Comparison of ENCODE assay signal across 8 cellular contexts in the genomic region with DNA sequence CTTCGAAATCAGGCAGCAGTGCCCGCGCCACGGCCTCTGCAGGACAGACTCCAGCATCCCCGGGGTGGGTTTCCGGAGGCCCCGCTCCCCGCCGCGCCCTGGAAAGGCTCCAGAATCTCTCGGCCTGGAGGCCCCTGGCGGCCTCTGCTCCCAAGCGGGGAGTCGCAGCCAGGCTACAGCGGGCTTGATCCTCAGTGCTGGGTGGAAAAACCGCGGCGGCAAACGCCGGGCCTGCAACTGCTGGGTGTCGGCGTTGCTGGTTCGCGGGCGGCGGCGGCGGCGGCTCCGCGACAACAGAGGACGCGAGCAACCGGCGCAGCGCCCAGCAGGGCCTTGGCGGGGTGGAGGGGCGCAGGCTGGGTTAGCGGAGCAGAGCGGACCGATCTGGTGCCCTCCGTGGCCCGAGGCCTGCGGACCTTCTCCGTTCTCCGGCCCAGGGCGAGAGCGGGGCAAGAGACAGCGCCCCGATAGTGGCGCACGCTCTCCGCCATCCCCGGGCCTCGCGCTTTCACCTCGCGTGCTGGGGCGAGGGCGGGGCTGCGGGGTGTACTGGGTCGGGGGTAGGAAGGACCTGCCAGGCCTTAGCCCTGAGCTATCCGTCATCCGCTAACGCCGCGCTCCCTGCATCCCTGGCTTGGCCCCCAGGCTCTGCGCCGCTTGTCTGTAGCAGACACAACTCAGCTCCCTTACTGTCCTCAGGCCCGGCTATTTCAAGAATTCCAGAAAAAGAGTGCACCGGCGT. TPM values are rescaled to one million over a fixed set of nuclear protein-coding genes. Genes with fewer than 3 reads are reported as not detected.
DNase-seq lines count a peak whose midpoint lies in the region; TF ChIP-seq lines count a peak whose summit lies in the region.

No MANE protein-coding gene starts in this region.

- peak; percentile 71 for DNase-seq in GM03348 (ENCODE audit: low spot score)
- DNase-seq in GOT3 (lab: John Stamatoyannopoulos, UW) = peak; percentile 48
- peak; percentile 69 for DNase-seq in NCI-H1105 (lab: John Stamatoyannopoulos, UW)
- peak; percentile 45 for DNase-seq in mammary epithelial cell
- DNase-seq in immature natural killer cell = peak; percentile 66 to 71 (median 71)
- peak; percentile 50 to 61 for DNase-seq in stimulated activated CD4-positive, alpha-beta T cell treated with anti-CD3 and anti-CD28 coated beads, Interleukin-12 subunit alpha, Interleukin-12 subunit beta, amount 100 ng/mL, for 24 hours (ENCODE audit: low read depth in 2 of 2)
- DNase-seq in amniotic stem cell (lab: John Stamatoyannopoulos, UW) = no peak

- no peaks in the 10 kb centered on the region for H3K27me3 ChIP-seq in mammary epithelial cell (ENCODE audit: insufficient read depth, low read length)

- in situ Hi-C loops in mammary epithelial cell (cut with MboI; ENCODE audit: low sequenced_read_pairs in 2 of 2) = no loop called here

- H2AFZ ChIP-seq in mammary epithelial cell (ENCODE audit: low read depth, low read length) = peak overlapping the region; percentile 100

- peak overlapping the region; percentile 85 to 98 (median 87) for H3K4me3 Mint-ChIP-seq in immature natural killer cell

- CTCF ChIA-PET in mammary epithelial cell (lab: Charles Lee; ENCODE audit: low non-redundant PET) = interaction anchor here (0.8 kb wide), 1 partner anchor 1193 kb away, joined by 4 read pairs; no protein-coding TSS in a partner anchor

- no peaks in the 10 kb centered on the region for H3K36me3 Mint-ChIP-seq in immature natural killer cell

- dilution Hi-C loops in mammary epithelial cell (cut with HindIII; ENCODE audit: low sequenced_read_pairs) = no loop called here

- H3K4me3 ChIP-seq in WI38 (ENCODE audit: low read depth, low read length) (peak overlapping the region; percentile 49), mammary epithelial cell (replicated peaks in 1 of 3; ENCODE audit: insufficient read depth in 1 of 3, low read depth in 2 of 3, low read length in 3 of 3) (peak overlapping the region; percentile 31 to 57 (median 45))

- no peaks in the 10 kb centered on the region for H3K9me3 Mint-ChIP-seq in immature natural killer cell

- H3K27ac Mint-ChIP-seq in immature natural killer cell = peak overlapping the region; percentile 88 to 99 (median 98)

- TF ChIP-seq CTCF in WI38 (IDR thresholded peaks at IDR 0.05; ENCODE audit: low read depth, low read length) (no peak), mammary epithelial cell (conservative IDR thresholded peaks at IDR 0.05 in 1 of 2, IDR thresholded peaks at IDR 0.05 in 1 of 2; ENCODE audit: extremely low read depth in 1 of 2, insufficient read depth in 1 of 2, low read depth in 1 of 2, low read length in 2 of 2) (no peak)

- peak overlapping the region; percentile 95 for H3K4me2 ChIP-seq in mammary epithelial cell (ENCODE audit: insufficient read depth, low read depth, low read length)

- H3K36me3 ChIP-seq in mammary epithelial cell (ENCODE audit: insufficient read depth, low read length) = no peaks in the 10 kb centered on the region

- no peaks in the 10 kb centered on the region for H3K9me3 ChIP-seq in mammary epithelial cell (replicated peaks; ENCODE audit: insufficient read depth, low read length)

- peaks cover 21% of the 10 kb centered on the region for H3K4me1 ChIP-seq in mammary epithelial cell (ENCODE audit: insufficient read depth, low read length)

- 14% methylated on average over 8 of the region's 72 CpGs for WGBS in mammary epithelial cell (ENCODE audit: low coverage, missing lambda C conversion rate)

- peak overlapping the region; percentile 59 for H3K9ac ChIP-seq in mammary epithelial cell (ENCODE audit: insufficient read depth, low read length)

- intact Hi-C loops in mammary epithelial cell (cut with micrococcal nuclease) = loop anchor here (10.0 kb wide), 1 partner anchor 323 kb away; a partner anchor contains a TSS

- no TSS peak for BruUV-seq in mammary epithelial cell (replicated peaks; lab: Mats Ljungman, UMichigan)

- H3K27ac ChIP-seq in mammary epithelial cell (ENCODE audit: insufficient read depth, low read depth, low read length) = peak overlapping the region; percentile 37

- H3K79me2 ChIP-seq in mammary epithelial cell (ENCODE audit: insufficient read depth, low read length) = peaks cover 23% of the 10 kb centered on the region

- H3K4me1 Mint-ChIP-seq in immature natural killer cell = peaks cover 46 to 48% of the 10 kb centered on the region in 2 donors

- H3K27me3 Mint-ChIP-seq in immature natural killer cell (ENCODE audit: low read depth in 3 of 3) = peaks cover 16 to 22% (median 17%) of the 10 kb centered on the region in 3 donors

- H4K20me1 ChIP-seq in mammary epithelial cell (ENCODE audit: insufficient read depth, low read length) = no peaks in the 10 kb centered on the region

RNA-seq across cellular contexts. Expression of a gene that starts 3.4 kb away (rescaled TPM):
- 10 to 100 TPM; 27.1 to 27.5 TPM for total RNA-seq in mammary epithelial cell
- 6.1 TPM for polyA plus RNA-seq in mammary epithelial cell
- 14.6 TPM for polyA minus RNA-seq in mammary epithelial cell
- polyA plus RNA-seq in immature natural killer cell = 10 to 100 TPM in 2 of 3 donors, 1 to 10 TPM in 1; 10.0 to 29.8 (median 11.8) TPM

RNA-seq across cellular contexts. Expression of a gene that starts 57.1 kb away (rescaled TPM):
- total RNA-seq in mammary epithelial cell = not detected
- not detected for polyA plus RNA-seq in mammary epithelial cell
- not detected for polyA minus RNA-seq in mammary epithelial cell
- polyA plus RNA-seq in immature natural killer cell = not detected
